ENCODE assay signal across 17 cellular contexts in genomic region chr14:55813635-55814034, GRCh38.
"Had no signal": no experiment of that assay in that cellular context is flagged by ENCODE, and none has a peak within 500 bp of the region (broad histone marks: within the 10 kb centered on the region; RNA-seq: fewer than 3 reads in every experiment).

No MANE protein-coding gene starts in this region.

- H3K27me3 ChIP-seq: body of pancreas, heart left ventricle, pancreas had no signal

- H3K27ac ChIP-seq: body of pancreas, pancreas, SK-N-MC, thoracic aorta, VCaP had no signal

- H3K27ac Mint-ChIP-seq: activated CD8-positive, alpha-beta memory T cell treated with anti-CD3 and anti-CD28 coated beads, Interleukin-2, amount 10 ng/mL, durations not matched to agents 7 days and 5 days; activated naive CD4-positive, alpha-beta T cell treated with anti-CD3 and anti-CD28 coated beads for 36 hours; nephron progenitor cell; type B pancreatic cell had no signal

- H3K36me3 Mint-ChIP-seq: type B pancreatic cell had no signal

- H3K9me3 ChIP-seq: body of pancreas, pancreas, thoracic aorta had no signal

- H3K4me3 ChIP-seq: body of pancreas, heart left ventricle, pancreas, SK-N-MC, thoracic aorta had no signal

- H3K9me3 Mint-ChIP-seq: type B pancreatic cell had no signal

- H3K4me1 Mint-ChIP-seq: nephron progenitor cell had no signal

- ATAC-seq: activated CD8-positive, alpha-beta memory T cell treated with anti-CD3 and anti-CD28 coated beads, Interleukin-2, amount 10 ng/mL, durations not matched to agents 7 days and 5 days; body of pancreas; heart left ventricle; left ventricle myocardium superior; pancreas; right cardiac atrium had no signal

- H3K4me3 Mint-ChIP-seq: activated CD8-positive, alpha-beta memory T cell treated with anti-CD3 and anti-CD28 coated beads, Interleukin-2, amount 10 ng/mL, durations not matched to agents 7 days and 5 days; activated naive CD4-positive, alpha-beta T cell treated with anti-CD3 and anti-CD28 coated beads for 36 hours; nephron progenitor cell; type B pancreatic cell had no signal

- H3K27me3 Mint-ChIP-seq: type B pancreatic cell had no signal

- DNase-seq: activated CD4-positive, alpha-beta T cell treated with anti-CD3 and anti-CD28 coated beads for 1 hour; activated CD4-positive, alpha-beta T cell treated with anti-CD3 and anti-CD28 coated beads, Interleukin-2, amount 50 U/mL, for 4 hours; activated CD8-positive, alpha-beta memory T cell treated with anti-CD3 and anti-CD28 coated beads, Interleukin-2, amount 10 ng/mL, durations not matched to agents 7 days and 5 days; activated effector memory CD4-positive, alpha-beta T cell treated with Interleukin-2 at 50 U/mL for 16 hours; activated naive CD4-positive, alpha-beta T cell treated with anti-CD3 and anti-CD28 coated beads for 36 hours; body of pancreas; effector CD4-positive, alpha-beta T cell; heart left ventricle; left ventricle myocardium superior; nephron progenitor cell; pancreas; right cardiac atrium; stimulated activated CD4-positive, alpha-beta T cell treated with anti-CD3 and anti-CD28 coated beads, Interleukin-4, amount 100 ng/mL, for 24 hours had no signal

- H3K4me1 ChIP-seq: body of pancreas, pancreas had no signal

- H3K36me3 ChIP-seq: heart left ventricle, pancreas, thoracic aorta had no signal
